1 cellular context compared by ENCODE assay signal in genomic region chr7:27158436-27159277, GRCh38.
TF ChIP-seq lines count a peak whose summit lies in the region.

No MANE protein-coding gene starts in this region.

TF ChIP-seq in HepG2, 621 proteins besides CTCF, POLR2A, EP300 and RAD21:
- TF ChIP-seq NFYB (CRISPR knock-in tag; IDR thresholded peaks at IDR 0.05) (no peak), ZNF670 (CRISPR knock-in tag; IDR thresholded peaks at IDR 0.05; ENCODE audit: borderline replicate concordance) (no peak), ZFP1 (CRISPR knock-in tag; IDR thresholded peaks at IDR 0.05) (no peak), MTA3 (CRISPR knock-in tag; IDR thresholded peaks at IDR 0.05) (no peak), THAP7 (CRISPR knock-in tag; IDR thresholded peaks at IDR 0.05) (no peak), HOXA9 (CRISPR knock-in tag; IDR thresholded peaks at IDR 0.05; ENCODE audit: borderline replicate concordance) (no peak), NBN (conservative IDR thresholded peaks at IDR 0.05) (no peak), ETV5 (CRISPR knock-in tag; IDR thresholded peaks at IDR 0.05; ENCODE audit: borderline replicate concordance) (no peak), AFF4 (CRISPR knock-in tag; IDR thresholded peaks at IDR 0.05) (no peak), HNRNPLL (IDR thresholded peaks at IDR 0.05; ENCODE audit: low read depth, low read length, poor library complexity, severe bottlenecking) (no peak), ZNF879 (CRISPR knock-in tag; IDR thresholded peaks at IDR 0.05) (no peak), ZNF329 (CRISPR knock-in tag; IDR thresholded peaks at IDR 0.05; ENCODE audit: low read depth) (no peak), ZNF160 (CRISPR knock-in tag; IDR thresholded peaks at IDR 0.05) (no peak), ZFP36L2 (CRISPR knock-in tag; IDR thresholded peaks at IDR 0.05) (no peak), IKZF5 (CRISPR knock-in tag; IDR thresholded peaks at IDR 0.05) (no peak), RBM39 (IDR thresholded peaks at IDR 0.05; ENCODE audit: low read depth, low read length, poor library complexity, severe bottlenecking) (no peak), ZNF724P (CRISPR knock-in tag; IDR thresholded peaks at IDR 0.05; ENCODE audit: borderline replicate concordance) (no peak), ZNF460 (CRISPR knock-in tag; IDR thresholded peaks at IDR 0.05; ENCODE audit: borderline replicate concordance) (no peak)
TF ChIP-seq in HepG2: peak in this region for 0.
